Comparison of ENCODE assay signal across 8 cellular contexts in genomic region chr22:39152511-39153219, GRCh38. TPM values are rescaled to one million over a fixed set of nuclear protein-coding genes. Genes with fewer than 3 reads are reported as not detected.
DNase-seq lines count a peak whose midpoint lies in the region; ATAC-seq and TF ChIP-seq lines count a peak whose summit lies in the region.

TSS of gene CBX7 (minus strand) at chr22:39152680. CDS start at chr22:39152444, 236 bp downstream.

- intact Hi-C loops in activated T-helper 2 cell treated with anti-CD3 and anti-CD28 coated beads, Interferon-gamma antibody, Interleukin-2, Interleukin-4, amounts not matched to agents 10 μg/mL and 5 μg/mL and 100 μg/mL, durations not matched to agents 14 hours and 24 hours and 36 hours (cut with micrococcal nuclease) = loop anchor here (1.0 to 5.0 kb wide), 2 partner anchors 165 to 280 kb away; partner anchors contain the start of genes CBX6 and RPL3

- peak within 1 kb of the TSS; percentile 42 for H3K27ac Mint-ChIP-seq in activated T-helper 2 cell treated with anti-CD3 and anti-CD28 coated beads, Interferon-gamma antibody, Interleukin-2, Interleukin-4, amounts not matched to agents 10 μg/mL and 5 μg/mL and 100 μg/mL, durations not matched to agents 14 hours and 24 hours and 36 hours
- peak within 1 kb of the TSS in 1 of 3 experiments; percentile 88 for H3K27ac Mint-ChIP-seq in nephron
- peak within 1 kb of the TSS; percentile 38 to 93 for H3K27ac Mint-ChIP-seq in stimulated activated naive CD8-positive, alpha-beta T cell treated with anti-CD3 and anti-CD28 coated beads, Interleukin-15, amount 100 ng/mL, for 72 hours

- no peak for TF ChIP-seq CTCF in fibroblast of pulmonary artery (IDR thresholded peaks at IDR 0.05; ENCODE audit: low read length, missing control alignments)
- no peak for TF ChIP-seq CTCF in nephron (IDR thresholded peaks at IDR 0.05; ENCODE audit: unreplicated experiment in 3 of 3)

- peak; percentile 67 for ATAC-seq in GM21515 (IDR thresholded peaks at IDR 0.05; ENCODE audit: unreplicated experiment)
- ATAC-seq in stimulated activated naive CD8-positive, alpha-beta T cell treated with anti-CD3 and anti-CD28 coated beads, Interleukin-15, amount 100 ng/mL, for 72 hours = peak; percentile 88

- H3K36me3 Mint-ChIP-seq in activated T-helper 2 cell treated with anti-CD3 and anti-CD28 coated beads, Interferon-gamma antibody, Interleukin-2, Interleukin-4, amounts not matched to agents 10 μg/mL and 5 μg/mL and 100 μg/mL, durations not matched to agents 14 hours and 24 hours and 36 hours (ENCODE audit: low read depth) = no peaks in the 10 kb centered on the region
- H3K36me3 Mint-ChIP-seq in nephron (ENCODE audit: low read depth) = no peaks in the 10 kb centered on the region

- H3K4me1 Mint-ChIP-seq in activated T-helper 2 cell treated with anti-CD3 and anti-CD28 coated beads, Interferon-gamma antibody, Interleukin-2, Interleukin-4, amounts not matched to agents 10 μg/mL and 5 μg/mL and 100 μg/mL, durations not matched to agents 14 hours and 24 hours and 36 hours (ENCODE audit: low read depth) = peaks cover 17% of the 10 kb centered on the region
- peaks cover 10% of the 10 kb centered on the region for H3K4me1 Mint-ChIP-seq in nephron
- peaks cover 51% of the 10 kb centered on the region for H3K4me1 Mint-ChIP-seq in stimulated activated naive CD8-positive, alpha-beta T cell treated with anti-CD3 and anti-CD28 coated beads, Interleukin-15, amount 100 ng/mL, for 72 hours

- H3K4me3 ChIP-seq in fibroblast of pulmonary artery (replicated peaks; ENCODE audit: low read depth, low read length) = peak within 1 kb of the TSS; percentile 61

- H3K27me3 Mint-ChIP-seq in activated T-helper 2 cell treated with anti-CD3 and anti-CD28 coated beads, Interferon-gamma antibody, Interleukin-2, Interleukin-4, amounts not matched to agents 10 μg/mL and 5 μg/mL and 100 μg/mL, durations not matched to agents 14 hours and 24 hours and 36 hours (ENCODE audit: low read depth) = peaks cover 29% of the 10 kb centered on the region
- peaks cover 61% of the 10 kb centered on the region for H3K27me3 Mint-ChIP-seq in nephron (ENCODE audit: low read depth)
- H3K27me3 Mint-ChIP-seq in stimulated activated naive CD8-positive, alpha-beta T cell treated with anti-CD3 and anti-CD28 coated beads, Interleukin-15, amount 100 ng/mL, for 72 hours = peaks cover 20% of the 10 kb centered on the region

- peak; percentile 69 for DNase-seq in DMS153 (lab: John Stamatoyannopoulos, UW)
- DNase-seq in HuH-7 (ENCODE audit: low spot score) = peak; percentile 91
- peak; percentile 93 for DNase-seq in RPMI8226
- peak; percentile 90 for DNase-seq in activated T-helper 2 cell treated with anti-CD3 and anti-CD28 coated beads, Interferon-gamma antibody, Interleukin-2, Interleukin-4, amounts not matched to agents 10 μg/mL and 5 μg/mL and 100 μg/mL, durations not matched to agents 14 hours and 24 hours and 36 hours (ENCODE audit: low spot score)
- peak; percentile 84 for DNase-seq in fibroblast of pulmonary artery (ENCODE audit: low read depth)
- DNase-seq in stimulated activated naive CD8-positive, alpha-beta T cell treated with anti-CD3 and anti-CD28 coated beads, Interleukin-15, amount 100 ng/mL, for 72 hours = peak; percentile 92 to 94

- peak within 1 kb of the TSS; percentile 78 for H3K4me3 Mint-ChIP-seq in activated T-helper 2 cell treated with anti-CD3 and anti-CD28 coated beads, Interferon-gamma antibody, Interleukin-2, Interleukin-4, amounts not matched to agents 10 μg/mL and 5 μg/mL and 100 μg/mL, durations not matched to agents 14 hours and 24 hours and 36 hours (ENCODE audit: low read depth)
- H3K4me3 Mint-ChIP-seq in nephron = peak within 1 kb of the TSS; percentile 86 to 92 (median 90)
- H3K4me3 Mint-ChIP-seq in stimulated activated naive CD8-positive, alpha-beta T cell treated with anti-CD3 and anti-CD28 coated beads, Interleukin-15, amount 100 ng/mL, for 72 hours = peak within 1 kb of the TSS; percentile 94 to 96

- no peaks in the 10 kb centered on the region for H3K9me3 Mint-ChIP-seq in activated T-helper 2 cell treated with anti-CD3 and anti-CD28 coated beads, Interferon-gamma antibody, Interleukin-2, Interleukin-4, amounts not matched to agents 10 μg/mL and 5 μg/mL and 100 μg/mL, durations not matched to agents 14 hours and 24 hours and 36 hours
- H3K9me3 Mint-ChIP-seq in nephron = no peaks in the 10 kb centered on the region
- H3K9me3 Mint-ChIP-seq in stimulated activated naive CD8-positive, alpha-beta T cell treated with anti-CD3 and anti-CD28 coated beads, Interleukin-15, amount 100 ng/mL, for 72 hours = no peaks in the 10 kb centered on the region

RNA-seq across cellular contexts. Expression of gene CBX7, which starts in this region (rescaled TPM):
- 11.6 and 11.8 TPM in 2 replicates for total RNA-seq in activated T-helper 2 cell treated with anti-CD3 and anti-CD28 coated beads, Interferon-gamma antibody, Interleukin-2, Interleukin-4, amounts not matched to agents 10 μg/mL and 5 μg/mL and 100 μg/mL, durations not matched to agents 14 hours and 24 hours and 36 hours

Comparison
In these comparisons a context has a peak if more than half of its experiments do, and no peak if none do; other contexts are left out.
1. Peak in every context shown above with its lines: DNase-seq, ATAC-seq and H3K4me3 ChIP-seq.